Comparison of ENCODE assay signal across 13 cellular contexts in the genomic region with DNA sequence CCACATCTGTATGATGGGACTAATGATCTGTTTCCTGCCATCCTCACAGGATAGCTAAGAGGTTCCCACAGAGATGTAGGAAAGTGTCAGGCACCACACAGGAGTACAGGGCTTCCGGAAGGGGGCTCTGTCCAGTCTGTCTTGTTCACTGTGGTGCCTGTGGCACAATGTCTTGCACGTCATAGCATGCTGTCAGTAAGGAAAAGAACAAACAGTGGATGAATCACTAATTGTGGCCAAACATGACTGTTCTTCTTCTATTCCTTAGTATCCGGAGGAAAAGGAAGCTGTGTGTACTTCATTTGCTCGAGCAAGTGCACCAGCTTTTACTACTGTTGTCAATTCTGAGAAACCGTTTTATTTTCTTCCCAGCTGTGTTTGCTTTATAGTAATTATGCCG.
DNase-seq lines count a peak whose midpoint lies in the region; ATAC-seq and TF ChIP-seq lines count a peak whose summit lies in the region.
"Had no signal": no experiment of that assay in that cellular context is flagged by ENCODE, and none has a peak within 500 bp of the region (broad histone marks: within the 10 kb centered on the region; RNA-seq: fewer than 3 reads in every experiment).

No MANE protein-coding gene starts in this region.

- peak overlapping the region; percentile 42 for H3K27ac ChIP-seq in colonic mucosa
- peak overlapping the region; percentile 6 for H3K27ac ChIP-seq in lower lobe of right lung

- no peak overlapping the region for H3K4me3 ChIP-seq in AG09309 (ENCODE audit: control insufficient read depth, low read depth, low read length)
- H3K4me3 ChIP-seq in colonic mucosa = no peak overlapping the region
- H3K4me3 ChIP-seq in lower lobe of right lung = no peak overlapping the region
- H3K4me3 ChIP-seq: Peyer's patch had no signal

- intact Hi-C loops in colonic mucosa (cut with DNase I) = no loop called here
- intact Hi-C loops in lower lobe of right lung (cut with DNase I) = loop anchor here (10.0 kb wide), 1 partner anchor 74 kb away; the partner anchor contains the start of gene YWHAH

- no peak overlapping the region for H3K9ac ChIP-seq in colonic mucosa (ENCODE audit: low read depth in 2 of 2, low read length in 2 of 2)

- H3K36me3 ChIP-seq in colonic mucosa (no peaks in the 10 kb centered on the region), lower lobe of right lung (peaks cover 62% of the 10 kb centered on the region)

- peak; percentile 53 to 73 for ATAC-seq in lower lobe of right lung

- H3K9me3 ChIP-seq in colonic mucosa (no peaks in the 10 kb centered on the region), lower lobe of right lung (no peaks in the 10 kb centered on the region)
- H3K9me3 ChIP-seq: Peyer's patch had no signal

- no peaks in the 10 kb centered on the region for H3K27me3 ChIP-seq in colonic mucosa
- H3K27me3 ChIP-seq in lower lobe of right lung (ENCODE audit: low read depth) = no peaks in the 10 kb centered on the region
- H3K27me3 ChIP-seq: Peyer's patch had no signal

- TF ChIP-seq CTCF in AG09309 (IDR thresholded peaks at IDR 0.05; ENCODE audit: control insufficient read depth, insufficient read depth, low read depth, low read length, missing control alignments) = peak; percentile 56
- no peak for TF ChIP-seq CTCF in colonic mucosa (IDR thresholded peaks at IDR 0.05)
- no peak for TF ChIP-seq CTCF in lower lobe of right lung (IDR thresholded peaks at IDR 0.05)

- H3K4me1 ChIP-seq in colonic mucosa = no peaks in the 10 kb centered on the region
- peaks cover 23% of the 10 kb centered on the region for H3K4me1 ChIP-seq in lower lobe of right lung
- H3K4me1 ChIP-seq: Peyer's patch had no signal

- DNase-seq in AG09309 (ENCODE audit: low read depth) (peak; percentile 61), NCI-H460 (ENCODE audit: extremely low read depth, low read depth) (peak; percentile 72), colonic mucosa (no peak), lower lobe of right lung (no peak), DMS 273 (lab: John Stamatoyannopoulos, UW; ENCODE audit: unreplicated experiment) (no peak), NCI-H187 treated with DMSO at 0.1 percent for 48 hours (lab: John Stamatoyannopoulos, UW) (no peak), HUDEP-2 (lab: John Stamatoyannopoulos, UW; ENCODE audit: unreplicated experiment in 76 of 76) (no peak), cortex of kidney (lab: John Stamatoyannopoulos, UW) (no peak)
- DNase-seq: activated CD4-positive, alpha-beta T cell treated with anti-CD3 and anti-CD28 coated beads for 4 hours; activated naive CD8-positive, alpha-beta T cell treated with anti-CD3 and anti-CD28 coated beads, Interleukin-2, amount 10 ng/mL, durations not matched to agents 7 days and 5 days; CD4-positive, alpha-beta memory T cell; stimulated activated CD4-positive, alpha-beta T cell treated with anti-CD3 and anti-CD28 coated beads, Interleukin-12 subunit alpha, Interleukin-12 subunit beta, amount 100 ng/mL, for 4 hours had no signal

Comparison
In these comparisons a context has a peak if more than half of its experiments do, and no peak if none do; other contexts are left out.
1. DNase-seq: peak in AG09309 (single experiment) and NCI-H460 (single experiment); none in colonic mucosa (single experiment), lower lobe of right lung (single experiment), DMS 273 (single experiment), NCI-H187 treated with DMSO at 0.1 percent for 48 hours (single experiment), HUDEP-2 (0 of 76) and cortex of kidney (single experiment).